ENCODE assay signal across 8 cellular contexts in genomic region chr19:18954094-18954493, GRCh38.
"Had no signal": no experiment of that assay in that cellular context is flagged by ENCODE, and none has a peak within 500 bp of the region (broad histone marks: within the 10 kb centered on the region; RNA-seq: fewer than 3 reads in every experiment).

No MANE protein-coding gene starts in this region.

- H3K9ac ChIP-seq: GM23248 had no signal

- H2AFZ ChIP-seq: GM23248 had no signal

- ATAC-seq: HCT116, K562 had no signal

- H3K36me3 ChIP-seq: HAP-1 had no signal

- H3K4me3 ChIP-seq: GM23248, HAP-1, K562 had no signal

- H3K4me1 ChIP-seq: HAP-1 had no signal

- H3K27ac ChIP-seq: GM23248 had no signal

- FAIRE-seq: HepG2, K562 had no signal

- H3K9me3 ChIP-seq: HAP-1 had no signal

- DNase-seq: GM23248, GOT3, H7, KG1 had no signal
